Comparison of ENCODE assay signal across 16 cellular contexts in genomic region chr19:39308531-39309304, GRCh38. TPM values are rescaled to one million over a fixed set of nuclear protein-coding genes. Genes with fewer than 3 reads are reported as not detected.
DNase-seq lines count a peak whose midpoint lies in the region; ATAC-seq, FAIRE-seq and TF ChIP-seq lines count a peak whose summit lies in the region.
"Had no signal": no experiment of that assay in that cellular context is flagged by ENCODE, and none has a peak within 500 bp of the region (broad histone marks: within the 10 kb centered on the region; RNA-seq: fewer than 3 reads in every experiment).

No MANE protein-coding gene starts in this region.

- H2BK20ac ChIP-seq in H9 (ENCODE audit: low read depth, low read length, poor library complexity, severe bottlenecking) = no peak overlapping the region

- H2BK15ac ChIP-seq in H9 (ENCODE audit: low read depth, low read length) = no peak overlapping the region

- H3K4ac ChIP-seq in H9 (ENCODE audit: low read depth, low read length) = no peak overlapping the region

- H3K9me3 ChIP-seq in A549 (no peaks in the 10 kb centered on the region), H9 (ENCODE audit: control insufficient read depth, low read depth, low read length) (no peaks in the 10 kb centered on the region)
- H3K9me3 ChIP-seq: esophagus squamous epithelium, upper lobe of left lung had no signal

- no peak overlapping the region for H2AK5ac ChIP-seq in H9 (ENCODE audit: insufficient read length, low read length)

- POLR2A ChIA-PET in A549 (lab: Yijun Ruan, JAX) = no interaction called here

- H3K27ac Mint-ChIP-seq in H9 (no peak overlapping the region; a peak in 1 of 7 replicates), mesothelial cell of epicardium (no peak overlapping the region)
- H3K27ac Mint-ChIP-seq: activated naive CD8-positive, alpha-beta T cell treated with anti-CD3 and anti-CD28 coated beads, Interleukin-2, amount 10 ng/mL, durations not matched to agents 7 days and 5 days had no signal

- H3K79me2 ChIP-seq in H9 (ENCODE audit: insufficient read depth, low read length) = no peaks in the 10 kb centered on the region
- H3K79me2 ChIP-seq: parathyroid adenoma had no signal

- no peaks in the 10 kb centered on the region for H3K36me3 ChIP-seq in bronchial epithelial cell (ENCODE audit: control insufficient read depth, insufficient read depth, low read length)
- H3K36me3 ChIP-seq: SJCRH30 had no signal

- H3K9me3 Mint-ChIP-seq in H9 (no peaks in the 10 kb centered on the region), mesothelial cell of epicardium (no peaks in the 10 kb centered on the region)
- H3K9me3 Mint-ChIP-seq: activated naive CD8-positive, alpha-beta T cell treated with anti-CD3 and anti-CD28 coated beads, Interleukin-2, amount 10 ng/mL, durations not matched to agents 7 days and 5 days had no signal

- H3K56ac ChIP-seq in H9 (ENCODE audit: insufficient read length, low read depth, low read length) = no peak overlapping the region

- H4K20me1 ChIP-seq in H9 (ENCODE audit: control insufficient read depth, insufficient read depth, insufficient read length) = no peaks in the 10 kb centered on the region

- no peak overlapping the region for H4K91ac ChIP-seq in H9 (ENCODE audit: insufficient read length, low read depth, low read length)

- H3K4me1 ChIP-seq in A549 (peaks cover 4% of the 10 kb centered on the region; the same call in 2 of the 3 replicates), H9 (ENCODE audit: insufficient read depth, low read length) (peaks cover 3% of the 10 kb centered on the region; the same call in 1 of the 2 replicates)
- H3K4me1 ChIP-seq: parathyroid adenoma, SJCRH30 had no signal

- peaks cover 50% of the 10 kb centered on the region for H3K27me3 Mint-ChIP-seq in H9 (ENCODE audit: low read depth)
- peaks cover 43% of the 10 kb centered on the region for H3K27me3 Mint-ChIP-seq in mesothelial cell of epicardium (ENCODE audit: low read depth)

- no peak for TF ChIP-seq POLR2A in A549 (IDR thresholded peaks at IDR 0.05; ENCODE audit: low read length)

- DNase-seq in A549 (ENCODE audit: low read depth in 1 of 2, low spot score in 1 of 2) (peak in 1 of 2 experiments; percentile 71), H9 (peak; percentile 96), bronchial epithelial cell (ENCODE audit: low read depth) (peak; percentile 11), mesothelial cell of epicardium (ENCODE audit: low spot score in 2 of 2, unreplicated experiment in 2 of 2) (no peak), NCI-H774 (lab: John Stamatoyannopoulos, UW) (no peak), head of caudate nucleus (no peak), NCI-H1048 (lab: John Stamatoyannopoulos, UW) (no peak)
- DNase-seq: activated naive CD8-positive, alpha-beta T cell treated with anti-CD3 and anti-CD28 coated beads, Interleukin-2, amount 10 ng/mL, durations not matched to agents 7 days and 5 days; esophagus squamous epithelium; NK-92 treated with Interleukin-12 subunit alpha and Interleukin-12 subunit beta, amount 100 ng/mL, for 24 hours; SJCRH30 had no signal

- no peak for TF ChIP-seq EP300 in A549 (IDR thresholded peaks at IDR 0.05)

- TF ChIP-seq RAD21 in A549 (conservative IDR thresholded peaks at IDR 0.05 in 1 of 2, IDR thresholded peaks at IDR 0.05 in 1 of 2) = no peak

- no peaks in the 10 kb centered on the region; the same call in 1 of the 2 replicates for H3K27me3 ChIP-seq in H9 (ENCODE audit: insufficient read depth, low read length)
- H3K27me3 ChIP-seq in bronchial epithelial cell (ENCODE audit: control insufficient read depth, insufficient read depth, low read length) = peaks cover 18% of the 10 kb centered on the region

- H4K8ac ChIP-seq in H9 (replicated peaks; ENCODE audit: insufficient read length, low read depth, low read length) = no peak overlapping the region

- H3K4me2 ChIP-seq in A549 (no peak overlapping the region), H9 (ENCODE audit: insufficient read depth, insufficient read length, low read length) (peak overlapping the region; percentile 44)
- H3K4me2 ChIP-seq: KMS-11 had no signal

- peak in 1 of 2 experiments; percentile 42; a peak in 3 of 6 replicates for ATAC-seq in A549
- ATAC-seq in GM18502 (IDR thresholded peaks at IDR 0.05; ENCODE audit: poor library complexity, unreplicated experiment) = no peak

- H3K4me1 Mint-ChIP-seq in H9 (peaks cover 22 to 57% of the 10 kb centered on the region in 2 experiments), mesothelial cell of epicardium (peaks cover 48% of the 10 kb centered on the region)

- FAIRE-seq in A549 (lab: Jason Lieb, UNC) (no peak), bronchial epithelial cell (lab: Jason Lieb, UNC) (no peak)
- FAIRE-seq: GM12891 had no signal

- H3K4me3 ChIP-seq in A549 (no peak overlapping the region), bronchial epithelial cell (ENCODE audit: low read depth, low read length) (no peak overlapping the region)
- H3K4me3 ChIP-seq: SJCRH30 had no signal

- no peak overlapping the region for H3K27ac ChIP-seq in A549
- no peak overlapping the region for H3K27ac ChIP-seq in H9 (ENCODE audit: insufficient read length, low read depth, low read length)
- H3K27ac ChIP-seq: esophagus squamous epithelium, KMS-11, parathyroid adenoma, SJCRH30, upper lobe of left lung had no signal

- no peak overlapping the region for H2BK5ac ChIP-seq in H9 (ENCODE audit: insufficient read length, low read length)

- intact Hi-C loops in head of caudate nucleus (cut with DNase I) = no loop called here

- no peaks in the 10 kb centered on the region for H3K79me1 ChIP-seq in H9 (ENCODE audit: insufficient read depth, low read depth, low read length, poor library complexity, severe bottlenecking)

- H3T11ph ChIP-seq in H9 (ENCODE audit: low read length) = no peak overlapping the region

- no peak overlapping the region for H2BK12ac ChIP-seq in H9 (ENCODE audit: insufficient read length, low read depth, low read length)

- H3K36me3 Mint-ChIP-seq in H9 (ENCODE audit: insufficient read depth in 1 of 3, low read depth in 3 of 3) (peaks cover 7 to 22% (median 7%) of the 10 kb centered on the region in 3 experiments; a peak in 6 of 7 replicates), mesothelial cell of epicardium (peaks cover 32% of the 10 kb centered on the region)

- H4K5ac ChIP-seq in H9 (ENCODE audit: insufficient read length, low read depth, low read length) = no peak overlapping the region

- H2AFZ ChIP-seq in H9 (ENCODE audit: low read length) = no peak overlapping the region

- no peak overlapping the region for H3K18ac ChIP-seq in H9 (ENCODE audit: insufficient read length, low read depth, low read length)

- H3K14ac ChIP-seq in H9 (ENCODE audit: insufficient read depth, low read length) = no peak overlapping the region

- H3K23me2 ChIP-seq in H9 (ENCODE audit: insufficient read length, low read depth, low read length, poor library complexity, severe bottlenecking) = peaks cover 16% of the 10 kb centered on the region

- CTCF ChIA-PET in A549 (lab: Yijun Ruan, JAX) = interaction anchor here (0.6 to 2.6 kb wide), 10 partner anchors 8 to 378 kb away, joined by 3 to 11 read pairs (median 3); partner anchors contain the start of genes IFNL1, MRPS12 and SARS2

- TF ChIP-seq CTCF in A549 (IDR thresholded peaks at IDR 0.05) (no peak), H9 (conservative IDR thresholded peaks at IDR 0.05) (no peak), bronchial epithelial cell (IDR thresholded peaks at IDR 0.05; ENCODE audit: insufficient read depth, low read length, severe bottlenecking) (no peak), mesothelial cell of epicardium (IDR thresholded peaks at IDR 0.05; ENCODE audit: unreplicated experiment) (no peak)

- H3K4me3 Mint-ChIP-seq in H9 (peak overlapping the region; percentile 66 to 79), mesothelial cell of epicardium (peak overlapping the region; percentile 43)
- H3K4me3 Mint-ChIP-seq: activated naive CD8-positive, alpha-beta T cell treated with anti-CD3 and anti-CD28 coated beads, Interleukin-2, amount 10 ng/mL, durations not matched to agents 7 days and 5 days had no signal

- H3K23ac ChIP-seq in H9 (ENCODE audit: insufficient read length, low read depth, low read length) = no peak overlapping the region

- H2BK120ac ChIP-seq in H9 (ENCODE audit: low read depth, low read length, poor library complexity, severe bottlenecking) = no peak overlapping the region

- 75% methylated on average over 18 of the region's 18 CpGs for WGBS in A549 (ENCODE audit: missing lambda C conversion rate)
- WGBS in H9 (ENCODE audit: extremely low coverage, insufficient read length, low lambda C conversion rate) = no CpG with 5 or more reads among the region's 18 CpGs

- no peak overlapping the region for H3K9ac ChIP-seq in H9 (ENCODE audit: extremely low read depth, insufficient read length, low read length)
- H3K9ac ChIP-seq: KMS-11, parathyroid adenoma had no signal

RNA-seq across cellular contexts. Expression of gene LRFN1, which starts 11.9 kb away (rescaled TPM):
- 1.1 and 1.6 TPM in 2 replicates for polyA plus RNA-seq in A549 (2011; rRNA removed)
- 7.2 and 11.0 TPM in 2 replicates for polyA plus RNA-seq in A549 (2012; cell fraction: cytosol; rRNA removed)
- polyA plus RNA-seq in A549 (2012; cell fraction: nucleus; rRNA removed) = 12.3 and 15.7 TPM in 2 replicates
- polyA plus RNA-seq in A549 (2017; fragmentation: RNase III; extraction: RNeasy Plus Mini Kit Qiagen cat#74134 plus additional on column Dnase treatment) = 7.9 to 9.1 TPM (median 8.7 TPM) in 3 replicates
- polyA minus RNA-seq in A549 (2011; rRNA and poly(A)+ RNA removed) = 1.2 and 2.0 TPM in 2 replicates
- 4.2 and 4.5 TPM in 2 replicates for total RNA-seq in H9 (2021)
- total RNA-seq in bronchial epithelial cell = under 0.01 TPM in 2 replicates
- 19.1 to 20.6 TPM (median 20.4 TPM) in 3 replicates for total RNA-seq in mesothelial cell of epicardium

RNA-seq across cellular contexts. Expression of gene IFNL1, which starts 12.5 kb away (rescaled TPM):
- polyA plus RNA-seq in A549 (2011; rRNA removed) = not detected in 2 replicates
- polyA plus RNA-seq in A549 (2012; cell fraction: cytosol; rRNA removed) = not detected in 2 replicates
- not detected in 2 replicates for polyA plus RNA-seq in A549 (2012; cell fraction: nucleus; rRNA removed)
- not detected in 3 replicates for polyA plus RNA-seq in A549 (2017; fragmentation: RNase III; extraction: RNeasy Plus Mini Kit Qiagen cat#74134 plus additional on column Dnase treatment)
- polyA minus RNA-seq in A549 (2011; rRNA and poly(A)+ RNA removed) = not detected in 2 replicates
- not detected in 2 replicates for total RNA-seq in H9 (2021)
- total RNA-seq in bronchial epithelial cell = not detected in 2 replicates
- not detected in 3 replicates for total RNA-seq in mesothelial cell of epicardium
- total RNA-seq: activated naive CD8-positive, alpha-beta T cell treated with anti-CD3 and anti-CD28 coated beads, Interleukin-2, amount 10 ng/mL, durations not matched to agents 7 days and 5 days; esophagus squamous epithelium; SJCRH30; upper lobe of left lung had no signal

RNA-seq across cellular contexts. Expression of gene GMFG, which starts 27.1 kb away (rescaled TPM):
- 0.37 TPM in 1 of 2 replicates, not detected in the other for polyA plus RNA-seq in A549 (2011; rRNA removed)
- polyA plus RNA-seq in A549 (2012; cell fraction: cytosol; rRNA removed) = 0.08 and 0.12 TPM in 2 replicates
- polyA plus RNA-seq in A549 (2012; cell fraction: nucleus; rRNA removed) = not detected in 2 replicates
- 0.47 TPM in 1 of 3 replicates, not detected in the others for polyA plus RNA-seq in A549 (2017; fragmentation: RNase III; extraction: RNeasy Plus Mini Kit Qiagen cat#74134 plus additional on column Dnase treatment)
- not detected in 2 replicates for polyA minus RNA-seq in A549 (2011; rRNA and poly(A)+ RNA removed)
- total RNA-seq in H9 (2021) = 0.48 TPM in 1 of 2 replicates, not detected in the other
- not detected in 2 replicates for total RNA-seq in bronchial epithelial cell
- total RNA-seq in mesothelial cell of epicardium = not detected in 3 replicates

RNA-seq across cellular contexts. Expression of gene SAMD4B, which starts 33.5 kb away (rescaled TPM):
- polyA plus RNA-seq in A549 (2011; rRNA removed) = 82.1 and 101 TPM in 2 replicates
- 180 and 241 TPM in 2 replicates for polyA plus RNA-seq in A549 (2012; cell fraction: cytosol; rRNA removed)
- 350 and 382 TPM in 2 replicates for polyA plus RNA-seq in A549 (2012; cell fraction: nucleus; rRNA removed)
- polyA plus RNA-seq in A549 (2017; fragmentation: RNase III; extraction: RNeasy Plus Mini Kit Qiagen cat#74134 plus additional on column Dnase treatment) = 113 to 118 TPM (median 116 TPM) in 3 replicates
- 102 and 120 TPM in 2 replicates for polyA minus RNA-seq in A549 (2011; rRNA and poly(A)+ RNA removed)
- 134 and 135 TPM in 2 replicates for total RNA-seq in H9 (2021)
- 19.2 and 38.7 TPM in 2 replicates for total RNA-seq in bronchial epithelial cell
- total RNA-seq in mesothelial cell of epicardium = 128 to 143 TPM (median 133 TPM) in 3 replicates

RNA-seq across cellular contexts. Expression of gene IFNL2, which starts 40.5 kb away (rescaled TPM):
- polyA plus RNA-seq in A549 (2011; rRNA removed) = not detected in 2 replicates
- 0.12 TPM in 1 of 2 replicates, not detected in the other for polyA plus RNA-seq in A549 (2012; cell fraction: cytosol; rRNA removed)
- polyA plus RNA-seq in A549 (2012; cell fraction: nucleus; rRNA removed) = 0.14 TPM in 1 of 2 replicates, not detected in the other
- polyA plus RNA-seq in A549 (2017; fragmentation: RNase III; extraction: RNeasy Plus Mini Kit Qiagen cat#74134 plus additional on column Dnase treatment) = not detected in 3 replicates
- not detected in 2 replicates for polyA minus RNA-seq in A549 (2011; rRNA and poly(A)+ RNA removed)
- total RNA-seq in H9 (2021) = not detected in 2 replicates
- total RNA-seq in bronchial epithelial cell = not detected in 2 replicates
- total RNA-seq in mesothelial cell of epicardium = not detected in 3 replicates
- total RNA-seq: activated naive CD8-positive, alpha-beta T cell treated with anti-CD3 and anti-CD28 coated beads, Interleukin-2, amount 10 ng/mL, durations not matched to agents 7 days and 5 days; esophagus squamous epithelium; SJCRH30; upper lobe of left lung had no signal

Comparison
In these comparisons a context has a peak if more than half of its experiments do, and no peak if none do; other contexts are left out.
1. DNase-seq: peak in H9 (single experiment) and bronchial epithelial cell (single experiment); none in mesothelial cell of epicardium (0 of 2), NCI-H774 (single experiment), head of caudate nucleus (0 of 42) and NCI-H1048 (single experiment).